Comparison of ENCODE assay signal across 10 cellular contexts in genomic region chr19:54278571-54279195, GRCh38. TPM values are rescaled to one million over a fixed set of nuclear protein-coding genes. Genes with fewer than 3 reads are reported as not detected.
"Had no signal": no experiment of that assay in that cellular context is flagged by ENCODE, and none has a peak within 500 bp of the region (broad histone marks: within the 10 kb centered on the region; RNA-seq: fewer than 3 reads in every experiment).

No MANE protein-coding gene starts in this region.

RNA-seq across cellular contexts. Expression of gene LILRB2, which starts 2.2 kb away (rescaled TPM):
- total RNA-seq: mammary epithelial cell, mesothelial cell of epicardium, myocyte, progenitor cell of endocrine pancreas, pulmonary artery endothelial cell, renal cortical epithelial cell had no signal
- polyA plus RNA-seq: mammary epithelial cell, neural cell had no signal

RNA-seq across cellular contexts. Expression of gene LILRB5, which starts 21.6 kb away (rescaled TPM):
- total RNA-seq: mammary epithelial cell; mesothelial cell of epicardium; myocyte; natural killer cell treated with Interleukin-12 subunit alpha and Interleukin-12 subunit beta and Interleukin-15 and Interleukin-18, amount 100 ng/mL, for 72 hours; progenitor cell of endocrine pancreas; pulmonary artery endothelial cell; renal cortical epithelial cell had no signal
- polyA plus RNA-seq: mammary epithelial cell; naive thymus-derived CD4-positive, alpha-beta T cell; neural cell had no signal

RNA-seq across cellular contexts. Expression of gene LILRA5, which starts 34.3 kb away (rescaled TPM):
- total RNA-seq: mammary epithelial cell; mesothelial cell of epicardium; myocyte; natural killer cell treated with Interleukin-12 subunit alpha and Interleukin-12 subunit beta and Interleukin-15 and Interleukin-18, amount 100 ng/mL, for 72 hours; progenitor cell of endocrine pancreas; pulmonary artery endothelial cell; renal cortical epithelial cell; temporal lobe had no signal
- polyA plus RNA-seq: mammary epithelial cell, neural cell had no signal

RNA-seq across cellular contexts. Expression of gene LILRA6, which starts 36.1 kb away (rescaled TPM):
- total RNA-seq: mammary epithelial cell, mesothelial cell of epicardium, myocyte, progenitor cell of endocrine pancreas, pulmonary artery endothelial cell, renal cortical epithelial cell had no signal
- polyA plus RNA-seq: mammary epithelial cell, neural cell had no signal

RNA-seq across cellular contexts. Expression of gene LILRB3, which starts 55.9 kb away (rescaled TPM):
- total RNA-seq: mammary epithelial cell, mesothelial cell of epicardium, myocyte, pulmonary artery endothelial cell, renal cortical epithelial cell, temporal lobe had no signal
- polyA plus RNA-seq: mammary epithelial cell, neural cell had no signal
